1 cellular context compared by ENCODE assay signal in the genomic region with DNA sequence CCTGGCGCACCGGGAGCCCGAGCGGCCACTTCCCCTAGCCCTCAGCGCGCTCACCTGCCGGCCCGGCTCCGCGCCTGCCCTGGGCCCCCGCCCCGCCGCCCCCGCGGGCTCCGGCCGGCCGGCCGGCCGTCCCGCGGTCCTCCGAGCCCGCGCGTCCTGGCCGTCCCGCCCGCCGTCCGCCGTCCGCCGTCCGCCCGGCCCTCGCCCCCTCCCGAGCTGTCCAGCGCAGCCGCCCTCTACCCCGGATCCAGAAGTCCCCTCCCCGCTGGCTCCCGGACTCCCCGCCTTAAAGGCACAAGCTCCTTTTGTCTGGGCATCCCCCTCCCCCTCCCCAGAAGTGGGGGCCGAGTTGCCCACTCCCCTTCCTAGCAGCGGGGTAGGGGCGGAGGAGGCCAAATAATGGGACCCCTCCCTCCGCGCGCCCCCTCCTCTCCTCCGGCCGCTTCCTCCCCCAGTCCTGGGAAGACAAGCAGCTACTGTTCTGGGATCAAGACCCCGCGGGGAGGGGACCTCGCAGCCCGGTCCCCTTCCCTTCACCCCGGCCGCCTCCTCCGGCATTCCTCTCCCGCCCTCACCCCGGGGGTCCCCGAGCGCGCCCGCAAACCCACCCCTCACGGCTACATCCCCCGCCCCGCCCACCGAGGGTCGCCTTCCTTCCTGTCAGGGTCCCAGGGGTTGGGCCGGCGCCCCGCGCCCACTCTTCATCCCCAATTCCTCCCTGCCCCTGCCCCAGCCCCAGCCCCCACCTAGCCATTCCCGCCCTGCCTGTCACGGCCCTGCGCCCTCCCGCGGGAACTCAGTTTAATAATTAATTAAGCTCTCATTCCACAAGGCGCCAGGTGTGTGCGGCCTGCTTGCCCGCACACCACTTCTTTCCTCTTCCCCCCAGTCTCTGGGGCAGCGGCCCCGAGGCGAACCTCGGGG.
TF ChIP-seq lines count a peak whose summit lies in the region.

ADCY6 (minus strand) TSS at position 238 of the 924 bp plus-strand sequence. CDS start 5,655 bp downstream, outside the sequence.

TF ChIP-seq in HepG2, 621 proteins besides CTCF, POLR2A, EP300 and RAD21 (continued from another document and continues in another):
- TF ChIP-seq, protein P1, sequence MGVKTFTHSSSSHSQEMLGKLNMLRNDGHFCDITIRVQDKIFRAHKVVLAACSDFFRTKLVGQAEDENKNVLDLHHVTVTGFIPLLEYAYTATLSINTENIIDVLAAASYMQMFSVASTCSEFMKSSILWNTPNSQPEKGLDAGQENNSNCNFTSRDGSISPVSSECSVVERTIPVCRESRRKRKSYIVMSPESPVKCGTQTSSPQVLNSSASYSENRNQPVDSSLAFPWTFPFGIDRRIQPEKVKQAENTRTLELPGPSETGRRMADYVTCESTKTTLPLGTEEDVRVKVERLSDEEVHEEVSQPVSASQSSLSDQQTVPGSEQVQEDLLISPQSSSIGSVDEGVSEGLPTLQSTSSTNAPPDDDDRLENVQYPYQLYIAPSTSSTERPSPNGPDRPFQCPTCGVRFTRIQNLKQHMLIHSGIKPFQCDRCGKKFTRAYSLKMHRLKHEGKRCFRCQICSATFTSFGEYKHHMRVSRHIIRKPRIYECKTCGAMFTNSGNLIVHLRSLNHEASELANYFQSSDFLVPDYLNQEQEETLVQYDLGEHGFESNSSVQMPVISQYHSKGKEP (CRISPR knock-in tag; IDR thresholded peaks at IDR 0.05): no peak
- TF ChIP-seq ZNF281 (CRISPR knock-in tag; IDR thresholded peaks at IDR 0.05; ENCODE audit: borderline replicate concordance) (peak; percentile 66; the same call in 1 of the 2 replicates), ZNF724P (CRISPR knock-in tag; IDR thresholded peaks at IDR 0.05; ENCODE audit: borderline replicate concordance) (no peak), NCOA1 (CRISPR knock-in tag; IDR thresholded peaks at IDR 0.05) (no peak), MLLT10 (CRISPR knock-in tag; IDR thresholded peaks at IDR 0.05) (no peak), ZFP36 (IDR thresholded peaks at IDR 0.05; ENCODE audit: borderline replicate concordance, low read depth, low read length, partially characterized antibody) (no peak), CREM (IDR thresholded peaks at IDR 0.05) (no peak), CREM (CRISPR knock-in tag; IDR thresholded peaks at IDR 0.05) (no peak), ZNF446 (CRISPR knock-in tag; IDR thresholded peaks at IDR 0.05) (peak; percentile 33; the same call in 1 of the 2 replicates), ZNF776 (CRISPR knock-in tag; IDR thresholded peaks at IDR 0.05) (no peak), ONECUT2 (CRISPR knock-in tag; IDR thresholded peaks at IDR 0.05) (no peak), NFKB2 (CRISPR knock-in tag; IDR thresholded peaks at IDR 0.05; ENCODE audit: borderline replicate concordance) (no peak), MXD4 (CRISPR knock-in tag; IDR thresholded peaks at IDR 0.05) (no peak), RARA (CRISPR knock-in tag; IDR thresholded peaks at IDR 0.05) (no peak), GABPA (IDR thresholded peaks at IDR 0.05; ENCODE audit: low read depth, low read length) (peak; percentile 59), GABPA (CRISPR knock-in tag; IDR thresholded peaks at IDR 0.05; ENCODE audit: low read depth) (peak; percentile 79), PTBP1 (IDR thresholded peaks at IDR 0.05; ENCODE audit: low read depth, low read length, poor library complexity, severe bottlenecking) (no peak), ATF5 (CRISPR knock-in tag; IDR thresholded peaks at IDR 0.05; ENCODE audit: low read depth) (no peak), NCOA5 (CRISPR knock-in tag; IDR thresholded peaks at IDR 0.05) (no peak), KDM6A (CRISPR knock-in tag; IDR thresholded peaks at IDR 0.05; ENCODE audit: low read depth) (no peak), CENPX (CRISPR knock-in tag; IDR thresholded peaks at IDR 0.05) (no peak), THAP8 (CRISPR knock-in tag; IDR thresholded peaks at IDR 0.05; ENCODE audit: borderline replicate concordance) (no peak), MEIS2 (CRISPR knock-in tag; IDR thresholded peaks at IDR 0.05) (0 out of 2 replicates have a peak, but pooled peaks have one; percentile 42), NBN (conservative IDR thresholded peaks at IDR 0.05) (no peak), ZNF792 (CRISPR knock-in tag; IDR thresholded peaks at IDR 0.05) (no peak), THAP9 (CRISPR knock-in tag; IDR thresholded peaks at IDR 0.05; ENCODE audit: borderline replicate concordance) (no peak), NFE2 (CRISPR knock-in tag; IDR thresholded peaks at IDR 0.05) (no peak)
- TF ChIP-seq, protein P2, sequence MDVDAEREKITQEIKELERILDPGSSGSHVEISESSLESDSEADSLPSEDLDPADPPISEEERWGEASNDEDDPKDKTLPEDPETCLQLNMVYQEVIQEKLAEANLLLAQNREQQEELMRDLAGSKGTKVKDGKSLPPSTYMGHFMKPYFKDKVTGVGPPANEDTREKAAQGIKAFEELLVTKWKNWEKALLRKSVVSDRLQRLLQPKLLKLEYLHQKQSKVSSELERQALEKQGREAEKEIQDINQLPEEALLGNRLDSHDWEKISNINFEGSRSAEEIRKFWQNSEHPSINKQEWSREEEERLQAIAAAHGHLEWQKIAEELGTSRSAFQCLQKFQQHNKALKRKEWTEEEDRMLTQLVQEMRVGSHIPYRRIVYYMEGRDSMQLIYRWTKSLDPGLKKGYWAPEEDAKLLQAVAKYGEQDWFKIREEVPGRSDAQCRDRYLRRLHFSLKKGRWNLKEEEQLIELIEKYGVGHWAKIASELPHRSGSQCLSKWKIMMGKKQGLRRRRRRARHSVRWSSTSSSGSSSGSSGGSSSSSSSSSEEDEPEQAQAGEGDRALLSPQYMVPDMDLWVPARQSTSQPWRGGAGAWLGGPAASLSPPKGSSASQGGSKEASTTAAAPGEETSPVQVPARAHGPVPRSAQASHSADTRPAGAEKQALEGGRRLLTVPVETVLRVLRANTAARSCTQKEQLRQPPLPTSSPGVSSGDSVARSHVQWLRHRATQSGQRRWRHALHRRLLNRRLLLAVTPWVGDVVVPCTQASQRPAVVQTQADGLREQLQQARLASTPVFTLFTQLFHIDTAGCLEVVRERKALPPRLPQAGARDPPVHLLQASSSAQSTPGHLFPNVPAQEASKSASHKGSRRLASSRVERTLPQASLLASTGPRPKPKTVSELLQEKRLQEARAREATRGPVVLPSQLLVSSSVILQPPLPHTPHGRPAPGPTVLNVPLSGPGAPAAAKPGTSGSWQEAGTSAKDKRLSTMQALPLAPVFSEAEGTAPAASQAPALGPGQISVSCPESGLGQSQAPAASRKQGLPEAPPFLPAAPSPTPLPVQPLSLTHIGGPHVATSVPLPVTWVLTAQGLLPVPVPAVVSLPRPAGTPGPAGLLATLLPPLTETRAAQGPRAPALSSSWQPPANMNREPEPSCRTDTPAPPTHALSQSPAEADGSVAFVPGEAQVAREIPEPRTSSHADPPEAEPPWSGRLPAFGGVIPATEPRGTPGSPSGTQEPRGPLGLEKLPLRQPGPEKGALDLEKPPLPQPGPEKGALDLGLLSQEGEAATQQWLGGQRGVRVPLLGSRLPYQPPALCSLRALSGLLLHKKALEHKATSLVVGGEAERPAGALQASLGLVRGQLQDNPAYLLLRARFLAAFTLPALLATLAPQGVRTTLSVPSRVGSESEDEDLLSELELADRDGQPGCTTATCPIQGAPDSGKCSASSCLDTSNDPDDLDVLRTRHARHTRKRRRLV (CRISPR knock-in tag; IDR thresholded peaks at IDR 0.05): no peak
- TF ChIP-seq, protein P3, sequence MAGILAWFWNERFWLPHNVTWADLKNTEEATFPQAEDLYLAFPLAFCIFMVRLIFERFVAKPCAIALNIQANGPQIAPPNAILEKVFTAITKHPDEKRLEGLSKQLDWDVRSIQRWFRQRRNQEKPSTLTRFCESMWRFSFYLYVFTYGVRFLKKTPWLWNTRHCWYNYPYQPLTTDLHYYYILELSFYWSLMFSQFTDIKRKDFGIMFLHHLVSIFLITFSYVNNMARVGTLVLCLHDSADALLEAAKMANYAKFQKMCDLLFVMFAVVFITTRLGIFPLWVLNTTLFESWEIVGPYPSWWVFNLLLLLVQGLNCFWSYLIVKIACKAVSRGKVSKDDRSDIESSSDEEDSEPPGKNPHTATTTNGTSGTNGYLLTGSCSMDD (CRISPR knock-in tag; IDR thresholded peaks at IDR 0.05): no peak
- TF ChIP-seq, protein P4, sequence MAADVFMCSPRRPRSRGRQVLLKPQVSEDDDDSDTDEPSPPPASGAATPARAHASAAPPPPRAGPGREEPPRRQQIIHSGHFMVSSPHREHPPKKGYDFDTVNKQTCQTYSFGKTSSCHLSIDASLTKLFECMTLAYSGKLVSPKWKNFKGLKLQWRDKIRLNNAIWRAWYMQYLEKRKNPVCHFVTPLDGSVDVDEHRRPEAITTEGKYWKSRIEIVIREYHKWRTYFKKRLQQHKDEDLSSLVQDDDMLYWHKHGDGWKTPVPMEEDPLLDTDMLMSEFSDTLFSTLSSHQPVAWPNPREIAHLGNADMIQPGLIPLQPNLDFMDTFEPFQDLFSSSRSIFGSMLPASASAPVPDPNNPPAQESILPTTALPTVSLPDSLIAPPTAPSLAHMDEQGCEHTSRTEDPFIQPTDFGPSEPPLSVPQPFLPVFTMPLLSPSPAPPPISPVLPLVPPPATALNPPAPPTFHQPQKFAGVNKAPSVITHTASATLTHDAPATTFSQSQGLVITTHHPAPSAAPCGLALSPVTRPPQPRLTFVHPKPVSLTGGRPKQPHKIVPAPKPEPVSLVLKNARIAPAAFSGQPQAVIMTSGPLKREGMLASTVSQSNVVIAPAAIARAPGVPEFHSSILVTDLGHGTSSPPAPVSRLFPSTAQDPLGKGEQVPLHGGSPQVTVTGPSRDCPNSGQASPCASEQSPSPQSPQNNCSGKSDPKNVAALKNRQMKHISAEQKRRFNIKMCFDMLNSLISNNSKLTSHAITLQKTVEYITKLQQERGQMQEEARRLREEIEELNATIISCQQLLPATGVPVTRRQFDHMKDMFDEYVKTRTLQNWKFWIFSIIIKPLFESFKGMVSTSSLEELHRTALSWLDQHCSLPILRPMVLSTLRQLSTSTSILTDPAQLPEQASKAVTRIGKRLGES (CRISPR knock-in tag; IDR thresholded peaks at IDR 0.05; ENCODE audit: borderline replicate concordance): no peak
